Comparison of ENCODE assay signal across 14 cellular contexts in the genomic region with DNA sequence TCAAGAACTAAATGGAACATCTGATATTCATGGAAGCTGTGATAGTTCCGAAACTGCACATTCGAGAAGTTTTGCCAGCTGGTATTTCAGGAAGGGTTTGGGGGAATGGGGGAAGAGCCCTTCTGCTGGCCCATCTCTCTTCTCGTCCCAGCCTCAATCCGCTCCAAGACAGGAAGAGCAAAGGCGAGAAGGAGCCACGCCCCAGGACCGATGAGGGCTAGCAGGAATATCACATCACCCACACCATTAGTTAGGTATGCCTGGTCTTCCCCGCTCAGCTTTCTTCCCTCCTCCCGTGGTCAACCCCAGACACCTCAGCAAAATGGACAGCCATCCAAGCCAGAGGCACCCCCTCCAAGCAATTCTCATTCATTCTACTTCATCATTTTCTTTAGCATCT. TPM values are rescaled to one million over a fixed set of nuclear protein-coding genes. Genes with fewer than 3 reads are reported as not detected.
DNase-seq lines count a peak whose midpoint lies in the region; ATAC-seq and TF ChIP-seq lines count a peak whose summit lies in the region.
"Had no signal": no experiment of that assay in that cellular context is flagged by ENCODE, and none has a peak within 500 bp of the region (broad histone marks: within the 10 kb centered on the region; RNA-seq: fewer than 3 reads in every experiment).

No MANE protein-coding gene starts in this region.

- no peak overlapping the region for H3K4me3 ChIP-seq in BLaER1 treated with 17β-estradiol and CSF1 and Interleukin-3, amounts not matched to agents 10 nM and 100 nM
- H3K4me3 ChIP-seq in RWPE2 (ENCODE audit: severe bottlenecking), result no peak overlapping the region
- H3K4me3 ChIP-seq: GM12878, GM23248 had no signal

- no peak for ATAC-seq in RWPE2 (ENCODE audit: low read depth)
- ATAC-seq: GM12878 had no signal

- intact Hi-C loops in activated CD4-positive, alpha-beta T cell treated with anti-CD3 and anti-CD28 coated beads, Interleukin-2, amount 10 ng/mL, durations not matched to agents 24 days and 14 days (cut with micrococcal nuclease), result no loop called here

- H3K4me2 ChIP-seq in BLaER1 treated with 17β-estradiol and CSF1 and Interleukin-3, amounts not matched to agents 10 nM and 100 nM, result peak overlapping the region in 6 of 11 experiments; percentile 3 to 77 (median 64); a peak in 4 of 22 replicates

- peak; percentile 32 for DNase-seq in activated CD4-positive, alpha-beta T cell treated with anti-CD3 and anti-CD28 coated beads, Interleukin-2, amount 10 ng/mL, durations not matched to agents 24 days and 14 days
- DNase-seq in activated CD4-positive, alpha-beta T cell treated with anti-CD3 and anti-CD28 coated beads, Interleukin-2, amount 50 U/mL, for 1 hour, result no peak
- DNase-seq in RWPE2 (ENCODE audit: low spot score) (peak; percentile 36), mucosa of gallbladder (ENCODE audit: low spot score) (peak; percentile 4), DMS153 treated with DMSO at 0.1 percent for 48 hours (lab: John Stamatoyannopoulos, UW; ENCODE audit: unreplicated experiment) (no peak)
- no peak for DNase-seq in activated naive CD4-positive, alpha-beta T cell (lab: John Stamatoyannopoulos, UW)
- DNase-seq in effector CD4-positive, alpha-beta T cell, result no peak
- DNase-seq: Caco-2; CD8-positive, alpha-beta memory T cell; GM23248; IMR-90 had no signal

- no peaks in the 10 kb centered on the region for H3K9me3 Mint-ChIP-seq in activated CD4-positive, alpha-beta T cell treated with anti-CD3 and anti-CD28 coated beads, Interleukin-2, amount 10 ng/mL, durations not matched to agents 24 days and 14 days
- H3K9me3 Mint-ChIP-seq: CD8-positive, alpha-beta memory T cell had no signal

- H4K20me1 ChIP-seq in BLaER1 treated with 17β-estradiol and CSF1 and Interleukin-3, amounts not matched to agents 10 nM and 100 nM, result peaks cover 0 to 19% (median 0%) of the 10 kb centered on the region in 11 experiments; a peak in 8 of 22 replicates

- peaks cover 0 to 8% (median 0%) of the 10 kb centered on the region in 11 experiments; a peak in 1 of 22 replicates for H3K27me3 ChIP-seq in BLaER1 treated with 17β-estradiol and CSF1 and Interleukin-3, amounts not matched to agents 10 nM and 100 nM
- no peaks in the 10 kb centered on the region for H3K27me3 ChIP-seq in RWPE2 (ENCODE audit: insufficient read depth, poor library complexity, severe bottlenecking)

- no peaks in the 10 kb centered on the region for H3K36me3 Mint-ChIP-seq in activated CD4-positive, alpha-beta T cell treated with anti-CD3 and anti-CD28 coated beads, Interleukin-2, amount 10 ng/mL, durations not matched to agents 24 days and 14 days (ENCODE audit: low read depth)
- H3K36me3 Mint-ChIP-seq: CD8-positive, alpha-beta memory T cell had no signal

- H3K27ac ChIP-seq in BLaER1 treated with 17β-estradiol and CSF1 and Interleukin-3, amounts not matched to agents 10 nM and 100 nM, result no peak overlapping the region
- no peak overlapping the region for H3K27ac ChIP-seq in RWPE2 (ENCODE audit: poor library complexity, severe bottlenecking)
- H3K27ac ChIP-seq: 22Rv1, GM23248 had no signal

- no peaks in the 10 kb centered on the region for H3K36me3 ChIP-seq in BLaER1 treated with 17β-estradiol and CSF1 and Interleukin-3, amounts not matched to agents 10 nM and 100 nM
- H3K36me3 ChIP-seq in RWPE2 (ENCODE audit: low read depth), result no peaks in the 10 kb centered on the region

- H3K4me3 Mint-ChIP-seq in activated CD4-positive, alpha-beta T cell treated with anti-CD3 and anti-CD28 coated beads, Interleukin-2, amount 10 ng/mL, durations not matched to agents 24 days and 14 days, result no peak overlapping the region
- H3K4me3 Mint-ChIP-seq: CD8-positive, alpha-beta memory T cell had no signal

- TF ChIP-seq CTCF in RWPE2 (IDR thresholded peaks at IDR 0.05; ENCODE audit: poor library complexity, severe bottlenecking), result no peak

- peaks cover 28 to 65% (median 53%) of the 10 kb centered on the region in 10 experiments for H3K4me1 ChIP-seq in BLaER1 treated with 17β-estradiol and CSF1 and Interleukin-3, amounts not matched to agents 10 nM and 100 nM
- H3K4me1 ChIP-seq in RWPE2 (ENCODE audit: insufficient read depth, poor library complexity, severe bottlenecking), result no peaks in the 10 kb centered on the region
- H3K4me1 ChIP-seq: Caco-2 had no signal

- no peaks in the 10 kb centered on the region for H3K9me3 ChIP-seq in BLaER1 treated with 17β-estradiol and CSF1 and Interleukin-3, amounts not matched to agents 10 nM and 100 nM (replicated peaks in 1 of 11)
- H3K9me3 ChIP-seq in RWPE2 (ENCODE audit: severe bottlenecking), result no peaks in the 10 kb centered on the region
- H3K9me3 ChIP-seq: Caco-2 had no signal

- H3K27me3 Mint-ChIP-seq in activated CD4-positive, alpha-beta T cell treated with anti-CD3 and anti-CD28 coated beads, Interleukin-2, amount 10 ng/mL, durations not matched to agents 24 days and 14 days, result peaks cover 13% of the 10 kb centered on the region

- H3K4me1 Mint-ChIP-seq in activated CD4-positive, alpha-beta T cell treated with anti-CD3 and anti-CD28 coated beads, Interleukin-2, amount 10 ng/mL, durations not matched to agents 24 days and 14 days, result peaks cover 17% of the 10 kb centered on the region

- no peak overlapping the region for H3K27ac Mint-ChIP-seq in activated CD4-positive, alpha-beta T cell treated with anti-CD3 and anti-CD28 coated beads, Interleukin-2, amount 10 ng/mL, durations not matched to agents 24 days and 14 days
- H3K27ac Mint-ChIP-seq: CD8-positive, alpha-beta memory T cell had no signal

- H3K9ac ChIP-seq in BLaER1 treated with 17β-estradiol and CSF1 and Interleukin-3, amounts not matched to agents 10 nM and 100 nM, result no peak overlapping the region
- H3K9ac ChIP-seq: GM23248 had no signal

RNA-seq across cellular contexts. Expression of a gene that starts 14.9 kb away (rescaled TPM):
- total RNA-seq in activated CD4-positive, alpha-beta T cell treated with anti-CD3 and anti-CD28 coated beads, Interleukin-2, amount 10 ng/mL, durations not matched to agents 24 days and 14 days, result 4.7 and 5.4 TPM in 2 replicates
- total RNA-seq in mucosa of gallbladder, result 15.0 TPM
- total RNA-seq: GM23248, IMR-90 had no signal

Comparison
In these comparisons a context has a peak if more than half of its experiments do, and no peak if none do; other contexts are left out.
1. DNase-seq: peak in activated CD4-positive, alpha-beta T cell treated with anti-CD3 and anti-CD28 coated beads, Interleukin-2, amount 10 ng/mL, durations not matched to agents 24 days and 14 days (single experiment), RWPE2 (single experiment) and mucosa of gallbladder (single experiment); none in activated CD4-positive, alpha-beta T cell treated with anti-CD3 and anti-CD28 coated beads, Interleukin-2, amount 50 U/mL, for 1 hour (single experiment), DMS153 treated with DMSO at 0.1 percent for 48 hours (single experiment), activated naive CD4-positive, alpha-beta T cell (0 of 4) and effector CD4-positive, alpha-beta T cell (single experiment).